Comparison of ENCODE assay signal across 1 cellular context in genomic region chr6:85252085-85252484, GRCh38.
TF ChIP-seq lines count a peak whose summit lies in the region.

No MANE protein-coding gene starts in this region.

TF ChIP-seq in HEK293, 187 proteins besides CTCF, POLR2A, EP300 and RAD21:
- peak; percentile 94 for TF ChIP-seq SETDB1 (IDR thresholded peaks at IDR 0.05; ENCODE audit: insufficient read length, low read length)
- TF ChIP-seq ZNF670 (tag by site-specific recombination; IDR thresholded peaks at IDR 0.05; ENCODE audit: low read depth): no peak
